9 cellular contexts compared by ENCODE assay signal in genomic region chr1:39411526-39411925, GRCh38.
DNase-seq lines count a peak whose midpoint lies in the region; ATAC-seq and TF ChIP-seq lines count a peak whose summit lies in the region.
"Had no signal": no experiment of that assay in that cellular context is flagged by ENCODE, and none has a peak within 500 bp of the region (broad histone marks: within the 10 kb centered on the region; RNA-seq: fewer than 3 reads in every experiment).

No MANE protein-coding gene starts in this region.

- H3K9ac ChIP-seq in mucosa of stomach (ENCODE audit: low read length) (peak overlapping the region; percentile 9), Karpas-422 (ENCODE audit: low read length) (no peak overlapping the region)

- H3K4me3 ChIP-seq in left ventricle myocardium inferior (peak overlapping the region; percentile 93), mucosa of stomach (ENCODE audit: low read length) (no peak overlapping the region), vagina (peak overlapping the region in 1 of 2 donors; percentile 17), Karpas-422 (ENCODE audit: low read length) (no peak overlapping the region)

- H4K20me1 ChIP-seq in Karpas-422 (ENCODE audit: insufficient read depth, low read depth, low read length), result 0 out of 2 replicates have a peak, but pooled peaks cover under 1% of the 10 kb centered on the region

- peaks cover 91% of the 10 kb centered on the region for H3K4me1 ChIP-seq in left ventricle myocardium inferior
- H3K4me1 ChIP-seq in mucosa of stomach (ENCODE audit: control insufficient read depth, insufficient read depth, low read length), result peaks cover 22% of the 10 kb centered on the region
- H3K4me1 ChIP-seq in vagina, result peaks cover 82% of the 10 kb centered on the region
- peaks cover 14% of the 10 kb centered on the region for H3K4me1 ChIP-seq in Karpas-422 (ENCODE audit: low read length)

- H2AFZ ChIP-seq in Karpas-422 (ENCODE audit: low read length), result no peak overlapping the region

- no peaks in the 10 kb centered on the region for H3K27me3 ChIP-seq in left ventricle myocardium inferior (ENCODE audit: low read depth)
- H3K27me3 ChIP-seq in mucosa of stomach (ENCODE audit: control insufficient read depth, insufficient read depth, low read length), result no peaks in the 10 kb centered on the region
- H3K27me3 ChIP-seq in vagina, result no peaks in the 10 kb centered on the region
- H3K27me3 ChIP-seq in Karpas-422 (ENCODE audit: low read length), result no peaks in the 10 kb centered on the region

- TF ChIP-seq CTCF in left ventricle myocardium inferior (IDR thresholded peaks at IDR 0.05; ENCODE audit: borderline replicate concordance), result no peak
- no peak for TF ChIP-seq CTCF in vagina (IDR thresholded peaks at IDR 0.05)

- ATAC-seq in left cardiac atrium (no peak), GM18520 (IDR thresholded peaks at IDR 0.05; ENCODE audit: unreplicated experiment) (no peak), GM21529 (IDR thresholded peaks at IDR 0.05; ENCODE audit: unreplicated experiment) (no peak)

- no peaks in the 10 kb centered on the region for H3K9me2 ChIP-seq in Karpas-422 (replicated peaks; ENCODE audit: insufficient read depth, low read length)

- H3K36me3 ChIP-seq in left ventricle myocardium inferior (no peaks in the 10 kb centered on the region), mucosa of stomach (ENCODE audit: control insufficient read depth, insufficient read depth, low read length) (peaks cover 4% of the 10 kb centered on the region), vagina (peaks cover 0 to 12% of the 10 kb centered on the region in 2 donors), Karpas-422 (ENCODE audit: insufficient read depth, low read length) (no peaks in the 10 kb centered on the region)

- no peak for TF ChIP-seq POLR2A in vagina (IDR thresholded peaks at IDR 0.05)

- H3K79me2 ChIP-seq in Karpas-422 (ENCODE audit: low read length), result no peaks in the 10 kb centered on the region

- DNase-seq in left ventricle myocardium inferior, result no peak
- no peak for DNase-seq in left cardiac atrium
- no peak for DNase-seq in vagina (ENCODE audit: extremely low spot score in 2 of 2)
- no peak for DNase-seq in Karpas-422

- intact Hi-C loops in left ventricle myocardium inferior (cut with micrococcal nuclease) (no loop called here), left cardiac atrium (cut with DNase I) (no loop called here), vagina (cut with DNase I) (no loop called here)

- no peak overlapping the region for H3K4me2 ChIP-seq in Karpas-422 (ENCODE audit: low read depth, low read length, poor library complexity, severe bottlenecking)

- H3K9me3 ChIP-seq in left ventricle myocardium inferior (replicated peaks) (no peaks in the 10 kb centered on the region), mucosa of stomach (ENCODE audit: control insufficient read depth, low read length) (no peaks in the 10 kb centered on the region), vagina (no peaks in the 10 kb centered on the region), Karpas-422 (ENCODE audit: low read length) (no peaks in the 10 kb centered on the region)

- peak overlapping the region; percentile 98 for H3K27ac ChIP-seq in left ventricle myocardium inferior (replicated peaks)
- H3K27ac ChIP-seq in cingulate gyrus (ENCODE audit: low read depth, low read length), result peak overlapping the region; percentile 35
- H3K27ac ChIP-seq in vagina, result peak overlapping the region; percentile 43
- H3K27ac ChIP-seq in Karpas-422 (ENCODE audit: low read length), result no peak overlapping the region
- H3K27ac ChIP-seq: C4-2B had no signal
